In the genomic region with DNA sequence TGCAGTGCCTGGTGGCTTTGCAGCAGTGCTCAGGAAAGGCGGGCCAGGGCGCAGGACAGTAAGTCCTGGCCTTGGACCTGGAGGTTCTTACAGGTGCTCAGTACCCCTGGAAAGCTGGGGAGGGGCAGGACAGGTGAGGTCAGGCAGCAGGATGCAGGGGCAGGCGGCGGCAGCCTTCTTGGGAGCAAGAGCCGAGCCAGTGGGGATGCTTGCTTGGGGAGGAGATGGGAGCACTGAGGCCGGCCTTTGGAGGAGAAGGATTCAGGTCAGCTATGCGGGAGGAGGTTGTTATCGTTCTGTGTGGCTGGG, we compare ENCODE assay signal across 18 cellular contexts.
"Had no signal": no experiment of that assay in that cellular context is flagged by ENCODE, and none has a peak within 500 bp of the region (broad histone marks: within the 10 kb centered on the region; RNA-seq: fewer than 3 reads in every experiment).

No MANE protein-coding gene starts in this region.

- H3K9me3 ChIP-seq: breast epithelium, esophagus muscularis mucosa, heart left ventricle, thyroid gland, upper lobe of left lung had no signal

- H3K27me3 Mint-ChIP-seq: stimulated activated naive CD8-positive, alpha-beta T cell treated with anti-CD3 and anti-CD28 coated beads, Interleukin-15, Interleukin-2, amounts not matched to agents 100 ng/mL and 50 ng/mL, for 24 hours had no signal

- DNase-seq: central memory CD4-positive, alpha-beta T cell; kidney; naive B cell had no signal

- H3K27me3 ChIP-seq: breast epithelium, esophagus muscularis mucosa, foreskin keratinocyte, heart left ventricle, thyroid gland, upper lobe of left lung had no signal

- H3K9me3 Mint-ChIP-seq: activated B cell treated with CpG ODN at 0.5 μM for 24 hours; activated naive CD4-positive, alpha-beta T cell treated with anti-CD3 and anti-CD28 coated beads for 36 hours; activated naive CD8-positive, alpha-beta T cell treated with anti-CD3 and anti-CD28 coated beads for 36 hours; activated T-cell treated with anti-CD3 and anti-CD28 coated beads, Interleukin-2, amount 50 U/mL, for 72 hours; dendritic cell treated with granulocyte-macrophage colony-stimulating factor and Interleukin-4, amounts not matched to agents 40 ng/mL and 50 ng/mL, for 4 days; immature natural killer cell; mesothelial cell of epicardium; naive B cell; stimulated activated naive CD8-positive, alpha-beta T cell treated with anti-CD3 and anti-CD28 coated beads, Interleukin-15, Interleukin-2, amounts not matched to agents 100 ng/mL and 50 ng/mL, for 24 hours had no signal

- H3K27ac ChIP-seq: breast epithelium, esophagus muscularis mucosa, foreskin keratinocyte, heart left ventricle, thyroid gland, upper lobe of left lung had no signal

- H3K27ac Mint-ChIP-seq: activated B cell treated with CpG ODN at 0.5 μM for 24 hours; activated naive CD4-positive, alpha-beta T cell treated with anti-CD3 and anti-CD28 coated beads for 36 hours; activated naive CD8-positive, alpha-beta T cell treated with anti-CD3 and anti-CD28 coated beads for 36 hours; activated T-cell treated with anti-CD3 and anti-CD28 coated beads, Interleukin-2, amount 50 U/mL, for 72 hours; dendritic cell treated with granulocyte-macrophage colony-stimulating factor and Interleukin-4, amounts not matched to agents 40 ng/mL and 50 ng/mL, for 4 days; immature natural killer cell; mesothelial cell of epicardium; naive B cell; stimulated activated naive CD8-positive, alpha-beta T cell treated with anti-CD3 and anti-CD28 coated beads, Interleukin-15, Interleukin-2, amounts not matched to agents 100 ng/mL and 50 ng/mL, for 24 hours; T-helper 17 cell had no signal

- H3K4me1 ChIP-seq: breast epithelium, foreskin keratinocyte, thyroid gland had no signal

- H3K4me3 Mint-ChIP-seq: activated B cell treated with CpG ODN at 0.5 μM for 24 hours; activated naive CD4-positive, alpha-beta T cell treated with anti-CD3 and anti-CD28 coated beads for 36 hours; activated naive CD8-positive, alpha-beta T cell treated with anti-CD3 and anti-CD28 coated beads for 36 hours; activated T-cell treated with anti-CD3 and anti-CD28 coated beads, Interleukin-2, amount 50 U/mL, for 72 hours; dendritic cell treated with granulocyte-macrophage colony-stimulating factor and Interleukin-4, amounts not matched to agents 40 ng/mL and 50 ng/mL, for 4 days; immature natural killer cell; mesothelial cell of epicardium; naive B cell; stimulated activated naive CD8-positive, alpha-beta T cell treated with anti-CD3 and anti-CD28 coated beads, Interleukin-15, Interleukin-2, amounts not matched to agents 100 ng/mL and 50 ng/mL, for 24 hours; T-helper 17 cell had no signal

- H3K4me1 Mint-ChIP-seq: activated B cell treated with CpG ODN at 0.5 μM for 24 hours; activated naive CD8-positive, alpha-beta T cell treated with anti-CD3 and anti-CD28 coated beads for 36 hours; immature natural killer cell; mesothelial cell of epicardium had no signal

- H3K36me3 Mint-ChIP-seq: activated naive CD8-positive, alpha-beta T cell treated with anti-CD3 and anti-CD28 coated beads for 36 hours; immature natural killer cell; naive B cell had no signal

- H3K36me3 ChIP-seq: breast epithelium, thyroid gland had no signal

- ATAC-seq: activated T-cell treated with anti-CD3 and anti-CD28 coated beads, Interleukin-2, amount 50 U/mL, for 72 hours; T-helper 17 cell had no signal

- H3K4me3 ChIP-seq: breast epithelium, esophagus muscularis mucosa, heart left ventricle, thyroid gland, upper lobe of left lung had no signal
